Comparison of ENCODE assay signal across 20 cellular contexts in genomic region chr1:221302357-221303147, GRCh38.
DNase-seq lines count a peak whose midpoint lies in the region; ATAC-seq and TF ChIP-seq lines count a peak whose summit lies in the region.
"Had no signal": no experiment of that assay in that cellular context is flagged by ENCODE, and none has a peak within 500 bp of the region (broad histone marks: within the 10 kb centered on the region; RNA-seq: fewer than 3 reads in every experiment).

No MANE protein-coding gene starts in this region.

- H3F3A ChIP-seq in neural cell (ENCODE audit: insufficient read depth, low read length, poor library complexity, severe bottlenecking) = no peaks in the 10 kb centered on the region

- H3K4me1 Mint-ChIP-seq in natural killer cell treated with Interleukin-12 subunit alpha and Interleukin-12 subunit beta and Interleukin-15 and Interleukin-18, amount 100 ng/mL, for 72 hours (ENCODE audit: low read depth in 2 of 2) = no peaks in the 10 kb centered on the region
- H3K4me1 Mint-ChIP-seq: CD8-positive, alpha-beta memory T cell had no signal

- H2AFZ ChIP-seq in neural cell (ENCODE audit: low read depth, low read length) = peak overlapping the region; percentile 46

- no peaks in the 10 kb centered on the region for H3K9me3 Mint-ChIP-seq in natural killer cell treated with Interleukin-12 subunit alpha and Interleukin-12 subunit beta and Interleukin-15 and Interleukin-18, amount 100 ng/mL, for 72 hours

- POLR2A ChIA-PET in HEK293T (lab: Yijun Ruan, JAX) = no interaction called here

- H3K4me3 ChIP-seq in neural cell (ENCODE audit: low read length) = no peak overlapping the region
- H3K4me3 ChIP-seq in mucosa of descending colon = no peak overlapping the region
- H3K4me3 ChIP-seq: K562 had no signal

- CTCF ChIA-PET in HEK293T (lab: Yijun Ruan, JAX) = no interaction called here

- H3K4me2 ChIP-seq in neural cell (ENCODE audit: low read length) = peak overlapping the region; percentile 13
- H3K4me2 ChIP-seq: SK-N-SH had no signal

- no peak for TF ChIP-seq CTCF in neural cell (IDR thresholded peaks at IDR 0.05; ENCODE audit: poor library complexity, severe bottlenecking)
- no peak for TF ChIP-seq CTCF in mucosa of descending colon (IDR thresholded peaks at IDR 0.05)

- H3K4me3 Mint-ChIP-seq in natural killer cell treated with Interleukin-12 subunit alpha and Interleukin-12 subunit beta and Interleukin-15 and Interleukin-18, amount 100 ng/mL, for 72 hours = no peak overlapping the region
- H3K4me3 Mint-ChIP-seq: CD8-positive, alpha-beta memory T cell had no signal

- ATAC-seq in natural killer cell treated with Interleukin-12 subunit alpha and Interleukin-12 subunit beta and Interleukin-15 and Interleukin-18, amount 100 ng/mL, for 72 hours = no peak
- ATAC-seq in mucosa of descending colon (no peak), GM21447 (IDR thresholded peaks at IDR 0.05; ENCODE audit: unreplicated experiment) (no peak)
- ATAC-seq: K562 had no signal

- H3K9me2 ChIP-seq in neural cell (ENCODE audit: insufficient read depth, low read length) = no peaks in the 10 kb centered on the region
- H3K9me2 ChIP-seq: SK-N-SH had no signal

- no peak overlapping the region for H3K9ac ChIP-seq in neural cell (ENCODE audit: low read length)
- H3K9ac ChIP-seq: SK-N-SH had no signal

- no peak overlapping the region for H3K27ac Mint-ChIP-seq in natural killer cell treated with Interleukin-12 subunit alpha and Interleukin-12 subunit beta and Interleukin-15 and Interleukin-18, amount 100 ng/mL, for 72 hours
- H3K27ac Mint-ChIP-seq: CD8-positive, alpha-beta memory T cell had no signal

- H3K4me1 ChIP-seq in mucosa of descending colon (ENCODE audit: low read depth) = no peaks in the 10 kb centered on the region

- intact Hi-C loops in mucosa of descending colon (cut with DNase I, micrococcal nuclease) = no loop called here

- DNase-seq in HEK293T (ENCODE audit: extremely low spot score) = no peak
- peak; percentile 12 for DNase-seq in NCI-H2029 treated with DMSO at 0.1 percent for 48 hours (lab: John Stamatoyannopoulos, UW)
- DNase-seq in astrocyte of the hippocampus (ENCODE audit: low read depth, low spot score) = peak; percentile 31
- DNase-seq in natural killer cell treated with Interleukin-12 subunit alpha and Interleukin-12 subunit beta and Interleukin-15 and Interleukin-18, amount 100 ng/mL, for 72 hours (ENCODE audit: low spot score) = no peak
- DNase-seq in mucosa of descending colon = no peak
- no peak for DNase-seq in stimulated activated CD4-positive, alpha-beta T cell treated with anti-CD3 and anti-CD28 coated beads, Interleukin-2, amount 100 ng/mL, for 48 hours
- DNase-seq: ACHN; C1 segment of cervical spinal cord; CD8-positive, alpha-beta memory T cell; DMS79 treated with DMSO at 0.1 percent for 48 hours; H7; NCI-H1930; NCI-H2171; NCI-H446; NCI-H526 treated with DMSO at 0.1 percent for 48 hours; SHP77; SK-N-SH had no signal

- no peak for TF ChIP-seq RAD21 in neural cell (conservative IDR thresholded peaks at IDR 0.05)

- H3K36me3 Mint-ChIP-seq in natural killer cell treated with Interleukin-12 subunit alpha and Interleukin-12 subunit beta and Interleukin-15 and Interleukin-18, amount 100 ng/mL, for 72 hours = no peaks in the 10 kb centered on the region
- H3K36me3 Mint-ChIP-seq: CD8-positive, alpha-beta memory T cell had no signal

- H4K20me1 ChIP-seq in neural cell (ENCODE audit: insufficient read depth) = no peaks in the 10 kb centered on the region

- H3K27me3 Mint-ChIP-seq in natural killer cell treated with Interleukin-12 subunit alpha and Interleukin-12 subunit beta and Interleukin-15 and Interleukin-18, amount 100 ng/mL, for 72 hours = peaks cover 19 to 41% of the 10 kb centered on the region in 2 donors

- TF ChIP-seq EP300 in neural cell (conservative IDR thresholded peaks at IDR 0.05; ENCODE audit: poor library complexity, severe bottlenecking) = no peak

- H3K27me3 ChIP-seq in neural cell (ENCODE audit: insufficient read depth, low read depth, low read length) = no peaks in the 10 kb centered on the region

- peak overlapping the region; percentile 17 for H3K27ac ChIP-seq in neural cell (ENCODE audit: low read length)

- H3K9me3 ChIP-seq in neural cell (ENCODE audit: low read length) (no peaks in the 10 kb centered on the region), mucosa of descending colon (no peaks in the 10 kb centered on the region)
- H3K9me3 ChIP-seq: SK-N-SH had no signal

- H3K36me3 ChIP-seq in neural cell (ENCODE audit: insufficient read depth, low read length) (no peaks in the 10 kb centered on the region), mucosa of descending colon (ENCODE audit: low read depth) (no peaks in the 10 kb centered on the region)

- H3K79me2 ChIP-seq in neural cell (replicated peaks; ENCODE audit: insufficient read depth, low read length) = no peaks in the 10 kb centered on the region

TF ChIP-seq in HEK293T, 16 proteins besides CTCF, POLR2A, EP300 and RAD21:
- TF ChIP-seq CTBP1 (IDR thresholded peaks at IDR 0.05; ENCODE audit: borderline replicate concordance) (0 out of 2 replicates have a peak, but pooled peaks have one; percentile 24), SP1 (IDR thresholded peaks at IDR 0.05) (no peak), PKNOX1 (IDR thresholded peaks at IDR 0.05) (peak; percentile 84), L3MBTL2 (conservative IDR thresholded peaks at IDR 0.05) (no peak), ZNF384 (IDR thresholded peaks at IDR 0.05) (no peak), BHLHE40 (IDR thresholded peaks at IDR 0.05; ENCODE audit: borderline replicate concordance) (no peak), FOXK2 (IDR thresholded peaks at IDR 0.05) (no peak)

TF ChIP-seq in neural cell, 6 proteins besides CTCF, POLR2A, EP300 and RAD21:
- TF ChIP-seq REST (IDR thresholded peaks at IDR 0.05; ENCODE audit: borderline replicate concordance) (no peak), SMC3 (conservative IDR thresholded peaks at IDR 0.05; ENCODE audit: poor library complexity) (no peak), POLR2AphosphoS5 (IDR thresholded peaks at IDR 0.05) (no peak), EZH2 (IDR thresholded peaks at IDR 0.05; ENCODE audit: borderline replicate concordance, insufficient read depth, low read length, poor library complexity, severe bottlenecking) (no peak), MXI1 (conservative IDR thresholded peaks at IDR 0.05; ENCODE audit: poor library complexity, severe bottlenecking) (no peak), TAF1 (IDR thresholded peaks at IDR 0.05; ENCODE audit: low read depth) (no peak)

Comparison
In these comparisons a context has a peak if more than half of its experiments do, and no peak if none do; other contexts are left out.
1. DNase-seq: peak in NCI-H2029 treated with DMSO at 0.1 percent for 48 hours (single experiment) and astrocyte of the hippocampus (single experiment); none in HEK293T (single experiment), natural killer cell treated with Interleukin-12 subunit alpha and Interleukin-12 subunit beta and Interleukin-15 and Interleukin-18, amount 100 ng/mL, for 72 hours (single experiment), mucosa of descending colon (0 of 3) and stimulated activated CD4-positive, alpha-beta T cell treated with anti-CD3 and anti-CD28 coated beads, Interleukin-2, amount 100 ng/mL, for 48 hours (0 of 2).